Comparison of ENCODE assay signal across 2 cellular contexts in the genomic region with DNA sequence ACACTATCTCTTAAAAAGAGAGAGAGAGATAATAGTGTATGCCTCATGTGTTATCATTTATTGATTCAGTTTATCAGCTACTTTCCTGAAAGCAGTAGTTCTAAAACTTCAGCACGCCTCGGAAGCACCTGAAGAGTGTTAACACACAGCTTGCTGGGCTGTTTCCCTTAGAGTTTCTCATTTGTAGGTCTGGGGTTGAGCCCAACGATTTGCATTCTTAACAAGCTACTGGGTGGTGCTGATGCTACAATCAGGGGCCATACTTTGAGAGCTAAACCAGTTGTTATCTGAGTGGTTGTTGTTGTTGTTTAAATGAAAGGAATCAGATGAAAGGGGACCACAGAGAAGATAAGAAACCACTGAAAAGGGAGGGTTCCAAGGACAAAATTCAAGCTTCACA.
TF ChIP-seq lines count a peak whose summit lies in the region.

No MANE protein-coding gene starts in this region.

TF ChIP-seq in GM23338, 12 proteins besides CTCF, POLR2A, EP300 and RAD21 (continued from another document):
- TF ChIP-seq, protein P1, sequence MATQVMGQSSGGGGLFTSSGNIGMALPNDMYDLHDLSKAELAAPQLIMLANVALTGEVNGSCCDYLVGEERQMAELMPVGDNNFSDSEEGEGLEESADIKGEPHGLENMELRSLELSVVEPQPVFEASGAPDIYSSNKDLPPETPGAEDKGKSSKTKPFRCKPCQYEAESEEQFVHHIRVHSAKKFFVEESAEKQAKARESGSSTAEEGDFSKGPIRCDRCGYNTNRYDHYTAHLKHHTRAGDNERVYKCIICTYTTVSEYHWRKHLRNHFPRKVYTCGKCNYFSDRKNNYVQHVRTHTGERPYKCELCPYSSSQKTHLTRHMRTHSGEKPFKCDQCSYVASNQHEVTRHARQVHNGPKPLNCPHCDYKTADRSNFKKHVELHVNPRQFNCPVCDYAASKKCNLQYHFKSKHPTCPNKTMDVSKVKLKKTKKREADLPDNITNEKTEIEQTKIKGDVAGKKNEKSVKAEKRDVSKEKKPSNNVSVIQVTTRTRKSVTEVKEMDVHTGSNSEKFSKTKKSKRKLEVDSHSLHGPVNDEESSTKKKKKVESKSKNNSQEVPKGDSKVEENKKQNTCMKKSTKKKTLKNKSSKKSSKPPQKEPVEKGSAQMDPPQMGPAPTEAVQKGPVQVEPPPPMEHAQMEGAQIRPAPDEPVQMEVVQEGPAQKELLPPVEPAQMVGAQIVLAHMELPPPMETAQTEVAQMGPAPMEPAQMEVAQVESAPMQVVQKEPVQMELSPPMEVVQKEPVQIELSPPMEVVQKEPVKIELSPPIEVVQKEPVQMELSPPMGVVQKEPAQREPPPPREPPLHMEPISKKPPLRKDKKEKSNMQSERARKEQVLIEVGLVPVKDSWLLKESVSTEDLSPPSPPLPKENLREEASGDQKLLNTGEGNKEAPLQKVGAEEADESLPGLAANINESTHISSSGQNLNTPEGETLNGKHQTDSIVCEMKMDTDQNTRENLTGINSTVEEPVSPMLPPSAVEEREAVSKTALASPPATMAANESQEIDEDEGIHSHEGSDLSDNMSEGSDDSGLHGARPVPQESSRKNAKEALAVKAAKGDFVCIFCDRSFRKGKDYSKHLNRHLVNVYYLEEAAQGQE (IDR thresholded peaks at IDR 0.05; ENCODE audit: unreplicated experiment): no peak
- TF ChIP-seq JUNB (IDR thresholded peaks at IDR 0.05; ENCODE audit: unreplicated experiment): no peak
- TF ChIP-seq EZH2 (IDR thresholded peaks at IDR 0.05; ENCODE audit: low read depth, unreplicated experiment): no peak
- TF ChIP-seq, protein P2, sequence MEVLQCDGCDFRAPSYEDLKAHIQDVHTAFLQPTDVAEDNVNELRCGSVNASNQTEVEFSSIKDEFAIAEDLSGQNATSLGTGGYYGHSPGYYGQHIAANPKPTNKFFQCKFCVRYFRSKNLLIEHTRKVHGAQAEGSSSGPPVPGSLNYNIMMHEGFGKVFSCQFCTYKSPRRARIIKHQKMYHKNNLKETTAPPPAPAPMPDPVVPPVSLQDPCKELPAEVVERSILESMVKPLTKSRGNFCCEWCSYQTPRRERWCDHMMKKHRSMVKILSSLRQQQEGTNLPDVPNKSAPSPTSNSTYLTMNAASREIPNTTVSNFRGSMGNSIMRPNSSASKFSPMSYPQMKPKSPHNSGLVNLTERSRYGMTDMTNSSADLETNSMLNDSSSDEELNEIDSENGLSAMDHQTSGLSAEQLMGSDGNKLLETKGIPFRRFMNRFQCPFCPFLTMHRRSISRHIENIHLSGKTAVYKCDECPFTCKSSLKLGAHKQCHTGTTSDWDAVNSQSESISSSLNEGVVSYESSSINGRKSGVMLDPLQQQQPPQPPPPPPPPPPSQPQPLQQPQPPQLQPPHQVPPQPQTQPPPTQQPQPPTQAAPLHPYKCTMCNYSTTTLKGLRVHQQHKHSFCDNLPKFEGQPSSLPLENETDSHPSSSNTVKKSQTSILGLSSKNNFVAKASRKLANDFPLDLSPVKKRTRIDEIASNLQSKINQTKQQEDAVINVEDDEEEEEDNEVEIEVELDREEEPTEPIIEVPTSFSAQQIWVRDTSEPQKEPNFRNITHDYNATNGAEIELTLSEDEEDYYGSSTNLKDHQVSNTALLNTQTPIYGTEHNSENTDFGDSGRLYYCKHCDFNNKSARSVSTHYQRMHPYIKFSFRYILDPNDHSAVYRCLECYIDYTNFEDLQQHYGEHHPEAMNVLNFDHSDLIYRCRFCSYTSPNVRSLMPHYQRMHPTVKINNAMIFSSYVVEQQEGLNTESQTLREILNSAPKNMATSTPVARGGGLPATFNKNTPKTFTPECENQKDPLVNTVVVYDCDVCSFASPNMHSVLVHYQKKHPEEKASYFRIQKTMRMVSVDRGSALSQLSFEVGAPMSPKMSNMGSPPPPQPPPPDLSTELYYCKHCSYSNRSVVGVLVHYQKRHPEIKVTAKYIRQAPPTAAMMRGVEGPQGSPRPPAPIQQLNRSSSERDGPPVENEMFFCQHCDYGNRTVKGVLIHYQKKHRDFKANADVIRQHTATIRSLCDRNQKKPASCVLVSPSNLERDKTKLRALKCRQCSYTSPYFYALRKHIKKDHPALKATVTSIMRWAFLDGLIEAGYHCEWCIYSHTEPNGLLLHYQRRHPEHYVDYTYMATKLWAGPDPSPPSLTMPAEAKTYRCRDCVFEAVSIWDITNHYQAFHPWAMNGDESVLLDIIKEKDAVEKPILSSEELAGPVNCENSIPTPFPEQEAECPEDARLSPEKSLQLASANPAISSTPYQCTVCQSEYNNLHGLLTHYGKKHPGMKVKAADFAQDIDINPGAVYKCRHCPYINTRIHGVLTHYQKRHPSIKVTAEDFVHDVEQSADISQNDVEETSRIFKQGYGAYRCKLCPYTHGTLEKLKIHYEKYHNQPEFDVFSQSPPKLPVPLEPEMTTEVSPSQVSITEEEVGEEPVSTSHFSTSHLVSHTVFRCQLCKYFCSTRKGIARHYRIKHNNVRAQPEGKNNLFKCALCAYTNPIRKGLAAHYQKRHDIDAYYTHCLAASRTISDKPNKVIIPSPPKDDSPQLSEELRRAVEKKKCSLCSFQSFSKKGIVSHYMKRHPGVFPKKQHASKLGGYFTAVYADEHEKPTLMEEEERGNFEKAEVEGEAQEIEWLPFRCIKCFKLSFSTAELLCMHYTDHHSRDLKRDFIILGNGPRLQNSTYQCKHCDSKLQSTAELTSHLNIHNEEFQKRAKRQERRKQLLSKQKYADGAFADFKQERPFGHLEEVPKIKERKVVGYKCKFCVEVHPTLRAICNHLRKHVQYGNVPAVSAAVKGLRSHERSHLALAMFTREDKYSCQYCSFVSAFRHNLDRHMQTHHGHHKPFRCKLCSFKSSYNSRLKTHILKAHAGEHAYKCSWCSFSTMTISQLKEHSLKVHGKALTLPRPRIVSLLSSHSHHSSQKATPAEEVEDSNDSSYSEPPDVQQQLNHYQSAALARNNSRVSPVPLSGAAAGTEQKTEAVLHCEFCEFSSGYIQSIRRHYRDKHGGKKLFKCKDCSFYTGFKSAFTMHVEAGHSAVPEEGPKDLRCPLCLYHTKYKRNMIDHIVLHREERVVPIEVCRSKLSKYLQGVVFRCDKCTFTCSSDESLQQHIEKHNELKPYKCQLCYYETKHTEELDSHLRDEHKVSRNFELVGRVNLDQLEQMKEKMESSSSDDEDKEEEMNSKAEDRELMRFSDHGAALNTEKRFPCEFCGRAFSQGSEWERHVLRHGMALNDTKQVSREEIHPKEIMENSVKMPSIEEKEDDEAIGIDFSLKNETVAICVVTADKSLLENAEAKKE (CRISPR knock-in tag; IDR thresholded peaks at IDR 0.05): no peak
- no peak for TF ChIP-seq STAT1 (IDR thresholded peaks at IDR 0.05; ENCODE audit: unreplicated experiment)

TF ChIP-seq in WTC11, 78 proteins besides CTCF, POLR2A, EP300 and RAD21 (continued from another document):
- TF ChIP-seq, protein P3, sequence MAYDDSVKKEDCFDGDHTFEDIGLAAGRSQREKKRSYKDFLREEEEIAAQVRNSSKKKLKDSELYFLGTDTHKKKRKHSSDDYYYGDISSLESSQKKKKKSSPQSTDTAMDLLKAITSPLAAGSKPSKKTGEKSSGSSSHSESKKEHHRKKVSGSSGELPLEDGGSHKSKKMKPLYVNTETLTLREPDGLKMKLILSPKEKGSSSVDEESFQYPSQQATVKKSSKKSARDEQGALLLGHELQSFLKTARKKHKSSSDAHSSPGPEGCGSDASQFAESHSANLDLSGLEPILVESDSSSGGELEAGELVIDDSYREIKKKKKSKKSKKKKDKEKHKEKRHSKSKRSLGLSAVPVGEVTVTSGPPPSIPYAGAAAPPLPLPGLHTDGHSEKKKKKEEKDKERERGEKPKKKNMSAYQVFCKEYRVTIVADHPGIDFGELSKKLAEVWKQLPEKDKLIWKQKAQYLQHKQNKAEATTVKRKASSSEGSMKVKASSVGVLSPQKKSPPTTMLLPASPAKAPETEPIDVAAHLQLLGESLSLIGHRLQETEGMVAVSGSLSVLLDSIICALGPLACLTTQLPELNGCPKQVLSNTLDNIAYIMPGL (CRISPR knock-in tag; IDR thresholded peaks at IDR 0.05): no peak
